Comparison of ENCODE assay signal across 1 cellular context in genomic region chr2:62195421-62196277, GRCh38.
A peak's percentile ranks its signal among the peaks of the same experiment; 100 is the strongest.
TF ChIP-seq lines count a peak whose summit lies in the region.

B3GNT2 (plus strand) TSS chr2:62196115; CDS start chr2:62222221, 26,106 bp downstream.

TF ChIP-seq in HepG2, 621 proteins besides CTCF, POLR2A, EP300 and RAD21 (continued from another document and continues in another):
- TF ChIP-seq HNF4A (CRISPR knock-in tag; IDR thresholded peaks at IDR 0.05) (peak; percentile 71), POGZ (CRISPR knock-in tag; IDR thresholded peaks at IDR 0.05) (peak; percentile 55), RFXANK (CRISPR knock-in tag; IDR thresholded peaks at IDR 0.05) (no peak), ZNF275 (CRISPR knock-in tag; IDR thresholded peaks at IDR 0.05; ENCODE audit: borderline replicate concordance) (0 out of 2 replicates have a peak, but pooled peaks have one; percentile 55), MAF1 (CRISPR knock-in tag; IDR thresholded peaks at IDR 0.05; ENCODE audit: borderline replicate concordance) (no peak), ZBTB49 (CRISPR knock-in tag; IDR thresholded peaks at IDR 0.05; ENCODE audit: borderline replicate concordance) (no peak), HOXA3 (CRISPR knock-in tag; IDR thresholded peaks at IDR 0.05) (peak; percentile 23), AHDC1 (CRISPR knock-in tag; IDR thresholded peaks at IDR 0.05; ENCODE audit: borderline replicate concordance) (peak; percentile 61), ZNF460 (CRISPR knock-in tag; IDR thresholded peaks at IDR 0.05; ENCODE audit: borderline replicate concordance) (peak; percentile 62; the same call in 1 of the 2 replicates), POLR2G (IDR thresholded peaks at IDR 0.05; ENCODE audit: low read depth, low read length) (peak; percentile 77), ZNF232 (CRISPR knock-in tag; IDR thresholded peaks at IDR 0.05; ENCODE audit: borderline replicate concordance) (0 out of 2 replicates have a peak, but pooled peaks have one; percentile 6), ZMAT3 (CRISPR knock-in tag; conservative IDR thresholded peaks at IDR 0.05) (no peak), RBFOX2 (IDR thresholded peaks at IDR 0.05; ENCODE audit: low read depth, low read length) (peak; percentile 73), SCMH1 (CRISPR knock-in tag; IDR thresholded peaks at IDR 0.05; ENCODE audit: borderline replicate concordance) (no peak), NKX3-1 (CRISPR knock-in tag; IDR thresholded peaks at IDR 0.05) (peak; percentile 27; the same call in 1 of the 2 replicates), KLF15 (CRISPR knock-in tag; IDR thresholded peaks at IDR 0.05; ENCODE audit: borderline replicate concordance) (no peak), RBM22 (optimal IDR thresholded peaks at IDR 0.05; ENCODE audit: low read length) (no peak), ZNF296 (CRISPR knock-in tag; conservative IDR thresholded peaks at IDR 0.05) (no peak), SOX13 (IDR thresholded peaks at IDR 0.05) (no peak), SOX13 (CRISPR knock-in tag; conservative IDR thresholded peaks at IDR 0.05 in 1 of 2, IDR thresholded peaks at IDR 0.05 in 1 of 2) (peak in 1 of 2 experiments; percentile 15; a peak in 1 of 4 replicates), NFE2 (CRISPR knock-in tag; IDR thresholded peaks at IDR 0.05) (no peak), MYPOP (CRISPR knock-in tag; IDR thresholded peaks at IDR 0.05) (peak; percentile 7), ZNF557 (CRISPR knock-in tag; IDR thresholded peaks at IDR 0.05) (0 out of 2 replicates have a peak, but pooled peaks have one; percentile 61), ELF4 (CRISPR knock-in tag; IDR thresholded peaks at IDR 0.05; ENCODE audit: borderline replicate concordance) (no peak), NPAS2 (CRISPR knock-in tag; IDR thresholded peaks at IDR 0.05; ENCODE audit: borderline replicate concordance) (no peak)
- TF ChIP-seq, protein P1, sequence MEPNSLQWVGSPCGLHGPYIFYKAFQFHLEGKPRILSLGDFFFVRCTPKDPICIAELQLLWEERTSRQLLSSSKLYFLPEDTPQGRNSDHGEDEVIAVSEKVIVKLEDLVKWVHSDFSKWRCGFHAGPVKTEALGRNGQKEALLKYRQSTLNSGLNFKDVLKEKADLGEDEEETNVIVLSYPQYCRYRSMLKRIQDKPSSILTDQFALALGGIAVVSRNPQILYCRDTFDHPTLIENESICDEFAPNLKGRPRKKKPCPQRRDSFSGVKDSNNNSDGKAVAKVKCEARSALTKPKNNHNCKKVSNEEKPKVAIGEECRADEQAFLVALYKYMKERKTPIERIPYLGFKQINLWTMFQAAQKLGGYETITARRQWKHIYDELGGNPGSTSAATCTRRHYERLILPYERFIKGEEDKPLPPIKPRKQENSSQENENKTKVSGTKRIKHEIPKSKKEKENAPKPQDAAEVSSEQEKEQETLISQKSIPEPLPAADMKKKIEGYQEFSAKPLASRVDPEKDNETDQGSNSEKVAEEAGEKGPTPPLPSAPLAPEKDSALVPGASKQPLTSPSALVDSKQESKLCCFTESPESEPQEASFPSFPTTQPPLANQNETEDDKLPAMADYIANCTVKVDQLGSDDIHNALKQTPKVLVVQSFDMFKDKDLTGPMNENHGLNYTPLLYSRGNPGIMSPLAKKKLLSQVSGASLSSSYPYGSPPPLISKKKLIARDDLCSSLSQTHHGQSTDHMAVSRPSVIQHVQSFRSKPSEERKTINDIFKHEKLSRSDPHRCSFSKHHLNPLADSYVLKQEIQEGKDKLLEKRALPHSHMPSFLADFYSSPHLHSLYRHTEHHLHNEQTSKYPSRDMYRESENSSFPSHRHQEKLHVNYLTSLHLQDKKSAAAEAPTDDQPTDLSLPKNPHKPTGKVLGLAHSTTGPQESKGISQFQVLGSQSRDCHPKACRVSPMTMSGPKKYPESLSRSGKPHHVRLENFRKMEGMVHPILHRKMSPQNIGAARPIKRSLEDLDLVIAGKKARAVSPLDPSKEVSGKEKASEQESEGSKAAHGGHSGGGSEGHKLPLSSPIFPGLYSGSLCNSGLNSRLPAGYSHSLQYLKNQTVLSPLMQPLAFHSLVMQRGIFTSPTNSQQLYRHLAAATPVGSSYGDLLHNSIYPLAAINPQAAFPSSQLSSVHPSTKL (CRISPR knock-in tag; IDR thresholded peaks at IDR 0.05): peak; percentile 58; the same call in 1 of the 2 replicates
- TF ChIP-seq, protein P2, sequence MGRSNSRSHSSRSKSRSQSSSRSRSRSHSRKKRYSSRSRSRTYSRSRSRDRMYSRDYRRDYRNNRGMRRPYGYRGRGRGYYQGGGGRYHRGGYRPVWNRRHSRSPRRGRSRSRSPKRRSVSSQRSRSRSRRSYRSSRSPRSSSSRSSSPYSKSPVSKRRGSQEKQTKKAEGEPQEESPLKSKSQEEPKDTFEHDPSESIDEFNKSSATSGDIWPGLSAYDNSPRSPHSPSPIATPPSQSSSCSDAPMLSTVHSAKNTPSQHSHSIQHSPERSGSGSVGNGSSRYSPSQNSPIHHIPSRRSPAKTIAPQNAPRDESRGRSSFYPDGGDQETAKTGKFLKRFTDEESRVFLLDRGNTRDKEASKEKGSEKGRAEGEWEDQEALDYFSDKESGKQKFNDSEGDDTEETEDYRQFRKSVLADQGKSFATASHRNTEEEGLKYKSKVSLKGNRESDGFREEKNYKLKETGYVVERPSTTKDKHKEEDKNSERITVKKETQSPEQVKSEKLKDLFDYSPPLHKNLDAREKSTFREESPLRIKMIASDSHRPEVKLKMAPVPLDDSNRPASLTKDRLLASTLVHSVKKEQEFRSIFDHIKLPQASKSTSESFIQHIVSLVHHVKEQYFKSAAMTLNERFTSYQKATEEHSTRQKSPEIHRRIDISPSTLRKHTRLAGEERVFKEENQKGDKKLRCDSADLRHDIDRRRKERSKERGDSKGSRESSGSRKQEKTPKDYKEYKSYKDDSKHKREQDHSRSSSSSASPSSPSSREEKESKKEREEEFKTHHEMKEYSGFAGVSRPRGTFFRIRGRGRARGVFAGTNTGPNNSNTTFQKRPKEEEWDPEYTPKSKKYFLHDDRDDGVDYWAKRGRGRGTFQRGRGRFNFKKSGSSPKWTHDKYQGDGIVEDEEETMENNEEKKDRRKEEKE (IDR thresholded peaks at IDR 0.05): no peak
- TF ChIP-seq, protein P3, sequence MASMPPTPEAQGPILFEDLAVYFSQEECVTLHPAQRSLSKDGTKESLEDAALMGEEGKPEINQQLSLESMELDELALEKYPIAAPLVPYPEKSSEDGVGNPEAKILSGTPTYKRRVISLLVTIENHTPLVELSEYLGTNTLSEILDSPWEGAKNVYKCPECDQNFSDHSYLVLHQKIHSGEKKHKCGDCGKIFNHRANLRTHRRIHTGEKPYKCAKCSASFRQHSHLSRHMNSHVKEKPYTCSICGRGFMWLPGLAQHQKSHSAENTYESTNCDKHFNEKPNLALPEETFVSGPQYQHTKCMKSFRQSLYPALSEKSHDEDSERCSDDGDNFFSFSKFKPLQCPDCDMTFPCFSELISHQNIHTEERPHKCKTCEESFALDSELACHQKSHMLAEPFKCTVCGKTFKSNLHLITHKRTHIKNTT (CRISPR knock-in tag; IDR thresholded peaks at IDR 0.05): no peak
- TF ChIP-seq, protein P4, sequence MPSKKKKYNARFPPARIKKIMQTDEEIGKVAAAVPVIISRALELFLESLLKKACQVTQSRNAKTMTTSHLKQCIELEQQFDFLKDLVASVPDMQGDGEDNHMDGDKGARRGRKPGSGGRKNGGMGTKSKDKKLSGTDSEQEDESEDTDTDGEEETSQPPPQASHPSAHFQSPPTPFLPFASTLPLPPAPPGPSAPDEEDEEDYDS (CRISPR knock-in tag; IDR thresholded peaks at IDR 0.05): peak; percentile 54; the same call in 1 of the 2 replicates
- TF ChIP-seq, protein P5, sequence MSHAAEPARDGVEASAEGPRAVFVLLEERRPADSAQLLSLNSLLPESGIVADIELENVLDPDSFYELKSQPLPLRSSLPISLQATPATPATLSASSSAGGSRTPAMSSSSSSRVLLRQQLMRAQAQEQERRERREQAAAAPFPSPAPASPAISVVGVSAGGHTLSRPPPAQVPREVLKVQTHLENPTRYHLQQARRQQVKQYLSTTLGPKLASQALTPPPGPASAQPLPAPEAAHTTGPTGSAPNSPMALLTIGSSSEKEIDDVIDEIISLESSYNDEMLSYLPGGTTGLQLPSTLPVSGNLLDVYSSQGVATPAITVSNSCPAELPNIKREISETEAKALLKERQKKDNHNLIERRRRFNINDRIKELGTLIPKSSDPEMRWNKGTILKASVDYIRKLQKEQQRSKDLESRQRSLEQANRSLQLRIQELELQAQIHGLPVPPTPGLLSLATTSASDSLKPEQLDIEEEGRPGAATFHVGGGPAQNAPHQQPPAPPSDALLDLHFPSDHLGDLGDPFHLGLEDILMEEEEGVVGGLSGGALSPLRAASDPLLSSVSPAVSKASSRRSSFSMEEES (CRISPR knock-in tag; IDR thresholded peaks at IDR 0.05): peak; percentile 46; the same call in 1 of the 2 replicates
- TF ChIP-seq, protein P6, sequence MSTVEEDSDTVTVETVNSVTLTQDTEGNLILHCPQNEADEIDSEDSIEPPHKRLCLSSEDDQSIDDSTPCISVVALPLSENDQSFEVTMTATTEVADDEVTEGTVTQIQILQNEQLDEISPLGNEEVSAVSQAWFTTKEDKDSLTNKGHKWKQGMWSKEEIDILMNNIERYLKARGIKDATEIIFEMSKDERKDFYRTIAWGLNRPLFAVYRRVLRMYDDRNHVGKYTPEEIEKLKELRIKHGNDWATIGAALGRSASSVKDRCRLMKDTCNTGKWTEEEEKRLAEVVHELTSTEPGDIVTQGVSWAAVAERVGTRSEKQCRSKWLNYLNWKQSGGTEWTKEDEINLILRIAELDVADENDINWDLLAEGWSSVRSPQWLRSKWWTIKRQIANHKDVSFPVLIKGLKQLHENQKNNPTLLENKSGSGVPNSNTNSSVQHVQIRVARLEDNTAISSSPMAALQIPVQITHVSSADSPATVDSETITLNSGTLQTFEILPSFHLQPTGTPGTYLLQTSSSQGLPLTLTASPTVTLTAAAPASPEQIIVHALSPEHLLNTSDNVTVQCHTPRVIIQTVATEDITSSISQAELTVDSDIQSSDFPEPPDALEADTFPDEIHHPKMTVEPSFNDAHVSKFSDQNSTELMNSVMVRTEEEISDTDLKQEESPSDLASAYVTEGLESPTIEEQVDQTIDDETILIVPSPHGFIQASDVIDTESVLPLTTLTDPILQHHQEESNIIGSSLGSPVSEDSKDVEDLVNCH (CRISPR knock-in tag; IDR thresholded peaks at IDR 0.05): no peak
